In the genomic region with DNA sequence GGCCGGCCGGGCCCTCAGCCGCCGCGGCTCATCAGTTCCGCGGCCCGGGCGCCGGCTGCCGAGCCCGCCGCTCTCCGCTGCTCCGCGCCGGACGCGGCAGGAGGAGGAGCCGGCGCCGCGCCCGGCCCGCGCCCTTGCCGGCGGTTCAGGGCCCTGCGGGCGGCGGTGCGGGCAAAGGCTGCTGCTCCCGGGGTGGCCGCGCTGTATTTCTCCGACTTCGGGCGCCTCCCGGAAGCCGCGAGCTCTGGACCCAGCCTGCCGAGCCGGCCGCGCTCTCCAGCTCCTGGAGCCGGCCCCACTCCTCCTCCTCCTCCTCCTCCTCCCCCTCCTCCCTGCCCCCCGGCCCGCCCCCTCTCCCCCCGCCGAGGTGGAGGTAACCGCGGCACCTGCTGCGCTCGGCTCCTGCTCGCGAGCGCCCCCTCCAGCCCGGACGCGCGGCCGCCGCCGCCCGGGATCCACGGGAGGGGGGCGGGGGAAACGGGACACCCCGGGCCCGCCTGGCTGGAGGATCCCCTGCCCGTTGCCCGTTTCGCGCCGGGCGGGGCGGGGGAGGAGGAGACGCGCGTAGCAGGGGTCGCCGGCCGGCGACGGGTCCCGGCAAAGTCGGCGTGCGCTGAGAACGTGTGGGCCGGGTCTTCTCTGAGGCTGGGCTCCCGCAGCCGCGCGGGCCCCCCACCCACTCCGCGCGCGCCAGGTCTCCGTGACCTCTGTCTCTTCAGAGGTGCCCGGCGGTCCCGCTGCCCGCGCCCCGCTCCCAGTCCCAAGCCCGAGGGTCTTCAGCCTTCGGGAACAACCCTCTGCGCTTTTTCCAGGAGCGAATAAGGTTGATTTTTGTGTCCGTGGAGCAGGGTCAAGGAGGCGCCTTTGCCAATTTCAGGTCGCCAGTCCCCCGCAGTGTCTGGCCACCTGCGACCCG, we compare ENCODE assay signal across 8 cellular contexts. TPM values are rescaled to one million over a fixed set of nuclear protein-coding genes. Genes with fewer than 3 reads are reported as not detected.
DNase-seq lines count a peak whose midpoint lies in the region; ATAC-seq and TF ChIP-seq lines count a peak whose summit lies in the region.

A gene with protein sequence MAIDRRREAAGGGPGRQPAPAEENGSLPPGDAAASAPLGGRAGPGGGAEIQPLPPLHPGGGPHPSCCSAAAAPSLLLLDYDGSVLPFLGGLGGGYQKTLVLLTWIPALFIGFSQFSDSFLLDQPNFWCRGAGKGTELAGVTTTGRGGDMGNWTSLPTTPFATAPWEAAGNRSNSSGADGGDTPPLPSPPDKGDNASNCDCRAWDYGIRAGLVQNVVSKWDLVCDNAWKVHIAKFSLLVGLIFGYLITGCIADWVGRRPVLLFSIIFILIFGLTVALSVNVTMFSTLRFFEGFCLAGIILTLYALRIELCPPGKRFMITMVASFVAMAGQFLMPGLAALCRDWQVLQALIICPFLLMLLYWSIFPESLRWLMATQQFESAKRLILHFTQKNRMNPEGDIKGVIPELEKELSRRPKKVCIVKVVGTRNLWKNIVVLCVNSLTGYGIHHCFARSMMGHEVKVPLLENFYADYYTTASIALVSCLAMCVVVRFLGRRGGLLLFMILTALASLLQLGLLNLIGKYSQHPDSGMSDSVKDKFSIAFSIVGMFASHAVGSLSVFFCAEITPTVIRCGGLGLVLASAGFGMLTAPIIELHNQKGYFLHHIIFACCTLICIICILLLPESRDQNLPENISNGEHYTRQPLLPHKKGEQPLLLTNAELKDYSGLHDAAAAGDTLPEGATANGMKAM (minus strand): TSS at position 257 of the 916 bp plus-strand sequence. CDS start 491 bp downstream, outside the sequence.

- H3K36me3 Mint-ChIP-seq in activated CD8-positive, alpha-beta memory T cell treated with anti-CD3 and anti-CD28 coated beads, Interleukin-2, amount 10 ng/mL, durations not matched to agents 7 days and 5 days = no peaks in the 10 kb centered on the region

- H3K4me3 Mint-ChIP-seq in activated CD8-positive, alpha-beta memory T cell treated with anti-CD3 and anti-CD28 coated beads, Interleukin-2, amount 10 ng/mL, durations not matched to agents 7 days and 5 days = peak within 1 kb of the TSS; percentile 22

- peaks cover 50% of the 10 kb centered on the region for H3K27me3 Mint-ChIP-seq in activated CD8-positive, alpha-beta memory T cell treated with anti-CD3 and anti-CD28 coated beads, Interleukin-2, amount 10 ng/mL, durations not matched to agents 7 days and 5 days

- H3K4me1 ChIP-seq in mucosa of descending colon (ENCODE audit: low read depth) = no peaks in the 10 kb centered on the region

- intact Hi-C loops in mucosa of descending colon (cut with DNase I, micrococcal nuclease) = no loop called here

- CTCF ChIA-PET in activated CD8-positive, alpha-beta memory T cell treated with anti-CD3 and anti-CD28 coated beads, Interleukin-2, amount 10 ng/mL, durations not matched to agents 7 days and 5 days (lab: Charles Lee) = no interaction called here

- H3K9me3 ChIP-seq in mucosa of descending colon = no peaks in the 10 kb centered on the region

- peak; percentile 75 for TF ChIP-seq CTCF in mucosa of descending colon (IDR thresholded peaks at IDR 0.05)

- no peak within 1 kb of the TSS for H3K27ac Mint-ChIP-seq in activated CD8-positive, alpha-beta memory T cell treated with anti-CD3 and anti-CD28 coated beads, Interleukin-2, amount 10 ng/mL, durations not matched to agents 7 days and 5 days

- H3K4me3 ChIP-seq in H7 (ENCODE audit: insufficient read depth, low read depth, low read length) = peak within 1 kb of the TSS; percentile 74
- peak within 1 kb of the TSS; percentile 75 for H3K4me3 ChIP-seq in mucosa of descending colon

- H3K36me3 ChIP-seq in H7 (replicated peaks; ENCODE audit: control insufficient read depth, insufficient read depth, low read length) (no peaks in the 10 kb centered on the region), mucosa of descending colon (ENCODE audit: low read depth) (no peaks in the 10 kb centered on the region)

- DNase-seq in COR-L47 (lab: John Stamatoyannopoulos, UW) (peak; percentile 31), H7 (peak; percentile 98), NCI-H69 (lab: John Stamatoyannopoulos, UW) (peak; percentile 95), epidermal melanocyte (ENCODE audit: insufficient read length, low spot score) (peak; percentile 64), mucosa of descending colon (peak; percentile 82 to 92 (median 88))
- DNase-seq in activated CD8-positive, alpha-beta memory T cell treated with anti-CD3 and anti-CD28 coated beads, Interleukin-2, amount 10 ng/mL, durations not matched to agents 7 days and 5 days = peak; percentile 63
- DNase-seq in stimulated activated CD8-positive, alpha-beta memory T cell treated with anti-CD3 and anti-CD28 coated beads, Interleukin-4, amount 100 ng/mL, for 1 hour (ENCODE audit: low read depth in 2 of 2, low spot score in 1 of 2) = peak; percentile 18 to 59

- ATAC-seq in activated CD8-positive, alpha-beta memory T cell treated with anti-CD3 and anti-CD28 coated beads, Interleukin-2, amount 10 ng/mL, durations not matched to agents 7 days and 5 days = peak; percentile 72
- ATAC-seq in mucosa of descending colon (peak; percentile 90), HG02678 (IDR thresholded peaks at IDR 0.05; ENCODE audit: unreplicated experiment) (no peak)

- peaks cover 14% of the 10 kb centered on the region for H3K27me3 ChIP-seq in H7 (ENCODE audit: control insufficient read depth, insufficient read depth, low read length)

- peaks cover 5% of the 10 kb centered on the region for H3K4me1 Mint-ChIP-seq in activated CD8-positive, alpha-beta memory T cell treated with anti-CD3 and anti-CD28 coated beads, Interleukin-2, amount 10 ng/mL, durations not matched to agents 7 days and 5 days

- H3K9me3 Mint-ChIP-seq in activated CD8-positive, alpha-beta memory T cell treated with anti-CD3 and anti-CD28 coated beads, Interleukin-2, amount 10 ng/mL, durations not matched to agents 7 days and 5 days (ENCODE audit: low read depth) = no peaks in the 10 kb centered on the region

RNA-seq across cellular contexts. Expression of the gene that starts here (rescaled TPM):
- total RNA-seq in H7 (2014; rRNA removed; shearing (Covaris generic)) = 14.6 and 20.7 TPM in 2 replicates
- under 1 TPM; 0.07 to 0.20 TPM for total RNA-seq in activated CD8-positive, alpha-beta memory T cell treated with anti-CD3 and anti-CD28 coated beads, Interleukin-2, amount 10 ng/mL, durations not matched to agents 7 days and 5 days
- total RNA-seq in mucosa of descending colon = 100 to 1,000 TPM in 1 of 3 donors, 10 to 100 TPM in 2; 61.5 to 160 (median 74.7) TPM

Comparison
In these comparisons a context has a peak if more than half of its experiments do, and no peak if none do; other contexts are left out.
1. RNA of the gene that starts here (total RNA-seq): 61.5 to 160 TPM in mucosa of descending colon and 14.6 to 20.7 TPM in H7; 0.07 to 0.20 TPM in activated CD8-positive, alpha-beta memory T cell treated with anti-CD3 and anti-CD28 coated beads, Interleukin-2, amount 10 ng/mL, durations not matched to agents 7 days and 5 days; every median in the first group is over 10 times any median in the second.
2. Peak in DNase-seq and ATAC-seq in activated CD8-positive, alpha-beta memory T cell treated with anti-CD3 and anti-CD28 coated beads, Interleukin-2, amount 10 ng/mL, durations not matched to agents 7 days and 5 days; RNA of the gene not detected or under 1 TPM.
3. DNase-seq: peak in every context shown above with its lines; median percentile 98 in H7; 95 in NCI-H69; 88 in mucosa of descending colon; 64 in epidermal melanocyte; 63 in activated CD8-positive, alpha-beta memory T cell treated with anti-CD3 and anti-CD28 coated beads, Interleukin-2, amount 10 ng/mL, durations not matched to agents 7 days and 5 days; 38 in stimulated activated CD8-positive, alpha-beta memory T cell treated with anti-CD3 and anti-CD28 coated beads, Interleukin-4, amount 100 ng/mL, for 1 hour; 31 in COR-L47.